20 cellular contexts compared by ENCODE assay signal in genomic region chr16:81639931-81640680, GRCh38.
"Had no signal": no experiment of that assay in that cellular context is flagged by ENCODE, and none has a peak within 500 bp of the region (broad histone marks: within the 10 kb centered on the region; RNA-seq: fewer than 3 reads in every experiment).

No MANE protein-coding gene starts in this region.

- H3K27ac Mint-ChIP-seq: activated naive CD4-positive, alpha-beta T cell treated with anti-CD3 and anti-CD28 coated beads, Interleukin-2, amount 10 ng/mL, durations not matched to agents 7 days and 5 days had no signal

- H3K27ac ChIP-seq: cardiac muscle cell, gastroesophageal sphincter, left lung, right atrium auricular region had no signal

- H3K4me3 Mint-ChIP-seq: activated naive CD4-positive, alpha-beta T cell treated with anti-CD3 and anti-CD28 coated beads, Interleukin-2, amount 10 ng/mL, durations not matched to agents 7 days and 5 days; naive thymus-derived CD4-positive, alpha-beta T cell; type B pancreatic cell had no signal

- ATAC-seq: gastroesophageal sphincter; left lung; mucosa of descending colon; naive thymus-derived CD4-positive, alpha-beta T cell had no signal

- H3K27me3 ChIP-seq: adrenal gland, cardiac muscle cell, gastroesophageal sphincter, left lung, right atrium auricular region had no signal

- H3K36me3 Mint-ChIP-seq: activated naive CD4-positive, alpha-beta T cell treated with anti-CD3 and anti-CD28 coated beads, Interleukin-2, amount 10 ng/mL, durations not matched to agents 7 days and 5 days had no signal

- DNase-seq: activated CD4-positive, alpha-beta T cell treated with anti-CD3 and anti-CD28 coated beads for 1 hour; activated CD4-positive, alpha-beta T cell treated with anti-CD3 and anti-CD28 coated beads, Interleukin-2, amount 50 U/mL, for 4 hours; activated naive CD4-positive, alpha-beta T cell treated with anti-CD3 and anti-CD28 coated beads, Interleukin-2, amount 10 ng/mL, durations not matched to agents 7 days and 5 days; adrenal gland; erythroblast; mammary epithelial cell; mucosa of descending colon; naive thymus-derived CD4-positive, alpha-beta T cell; small intestine; stimulated activated CD4-positive, alpha-beta T cell treated with anti-CD3 and anti-CD28 coated beads, Interleukin-4, amount 100 ng/mL, for 24 hours; stimulated activated naive CD4-positive, alpha-beta T cell treated with Interleukin-2 at 50 U/mL for 16 hours; substantia nigra; T-helper 9 cell had no signal

- H3K9me3 Mint-ChIP-seq: activated naive CD4-positive, alpha-beta T cell treated with anti-CD3 and anti-CD28 coated beads, Interleukin-2, amount 10 ng/mL, durations not matched to agents 7 days and 5 days; activated T-helper 2 cell treated with anti-CD3 and anti-CD28 coated beads, Interferon-gamma antibody, Interleukin-2, Interleukin-4, amounts not matched to agents 10 μg/mL and 5 μg/mL and 100 μg/mL, durations not matched to agents 14 hours and 24 hours and 36 hours; naive thymus-derived CD4-positive, alpha-beta T cell; type B pancreatic cell had no signal

- H3K36me3 ChIP-seq: adrenal gland, cardiac muscle cell, gastroesophageal sphincter, right atrium auricular region had no signal

- H3K4me3 ChIP-seq: adrenal gland, cardiac muscle cell, gastroesophageal sphincter, left lung, mucosa of descending colon, right atrium auricular region had no signal

- H3K27me3 Mint-ChIP-seq: activated naive CD4-positive, alpha-beta T cell treated with anti-CD3 and anti-CD28 coated beads, Interleukin-2, amount 10 ng/mL, durations not matched to agents 7 days and 5 days; naive thymus-derived CD4-positive, alpha-beta T cell; progenitor cell of endocrine pancreas; type B pancreatic cell had no signal

- H3K9me3 ChIP-seq: adrenal gland, gastroesophageal sphincter, left lung, mucosa of descending colon, right atrium auricular region had no signal
